Comparison of ENCODE assay signal across 29 cellular contexts in genomic region chr6:40490508-40490907, GRCh38.
DNase-seq lines count a peak whose midpoint lies in the region; ATAC-seq, FAIRE-seq and TF ChIP-seq lines count a peak whose summit lies in the region.
"Had no signal": no experiment of that assay in that cellular context is flagged by ENCODE, and none has a peak within 500 bp of the region (broad histone marks: within the 10 kb centered on the region; RNA-seq: fewer than 3 reads in every experiment).

No MANE protein-coding gene starts in this region.

- H3K18ac ChIP-seq in H9 (ENCODE audit: insufficient read length, low read depth, low read length) (no peak overlapping the region), H1 (ENCODE audit: extremely low read depth, low read length) (no peak overlapping the region)

- H2BK5ac ChIP-seq in H9 (ENCODE audit: insufficient read length, low read length) (no peak overlapping the region), H1 (ENCODE audit: low read depth, low read length) (no peak overlapping the region)

- H3K4me2 ChIP-seq in H9 (ENCODE audit: insufficient read depth, insufficient read length, low read length): no peak overlapping the region
- no peak overlapping the region for H3K4me2 ChIP-seq in H1 (ENCODE audit: insufficient read depth in 1 of 2, low read depth in 2 of 2, low read length in 2 of 2)
- no peak overlapping the region for H3K4me2 ChIP-seq in osteoblast (ENCODE audit: insufficient read depth, low read length)
- H3K4me2 ChIP-seq: BLaER1 had no signal

- no CpG with 5 or more reads among the region's 4 CpGs for WGBS in H9 (ENCODE audit: extremely low coverage, insufficient read length, low lambda C conversion rate)
- 94% methylated on average over 4 of the region's 4 CpGs; no CpG with 5 or more reads in 1 of the 2 experiments for WGBS in H1 (ENCODE audit: extremely low coverage in 1 of 2, insufficient coverage in 1 of 2, insufficient read length in 1 of 2, insufficient replicate concordance in 2 of 2, low coverage in 1 of 2, low lambda C conversion rate in 2 of 2, missing lambda C conversion rate in 1 of 2), 2 experiments

- no peak for TF ChIP-seq EP300 in H1 (IDR thresholded peaks at IDR 0.05; ENCODE audit: borderline replicate concordance in 1 of 2, low read depth in 2 of 2, low read length in 2 of 2)

- H3K56ac ChIP-seq in H9 (ENCODE audit: insufficient read length, low read depth, low read length) (no peak overlapping the region), H1 (replicated peaks; ENCODE audit: insufficient read length, low read depth, low read length) (no peak overlapping the region)

- DNase-seq in H9: no peak
- no peak for DNase-seq in H1 (ENCODE audit: low read depth in 1 of 2, low spot score in 2 of 2)
- DNase-seq in osteoblast (ENCODE audit: insufficient read length, low spot score, missing footprints): peak; percentile 29
- no peak for DNase-seq in activated T-cell treated with anti-CD3 and anti-CD28 coated beads for 4 hours
- no peak for DNase-seq in upper lobe of right lung
- DNase-seq in medulla oblongata (ENCODE audit: extremely low spot score): no peak
- DNase-seq in AG08396 (ENCODE audit: low spot score): no peak
- DNase-seq: 8988T; ACHN; AML-193; C1 segment of cervical spinal cord; CD4-positive, alpha-beta memory T cell; CD4-positive, CD25-positive, alpha-beta regulatory T cell; CD8-positive, alpha-beta memory T cell; COR-L47; DMS 273 treated with DMSO at 0.1 percent for 48 hours; DMS153; DMS53; DMS79; DND-41; GF-D8 had no signal

- H3K4me1 Mint-ChIP-seq in H9: peaks cover 3 to 14% of the 10 kb centered on the region in 2 experiments; a peak in 3 of 4 replicates
- H3K4me1 Mint-ChIP-seq: B cell; CD14-positive monocyte; CD4-positive, alpha-beta memory T cell; CD4-positive, CD25-positive, alpha-beta regulatory T cell; CD8-positive, alpha-beta memory T cell had no signal

- H3K4me3 Mint-ChIP-seq in H9: no peak overlapping the region
- H3K4me3 Mint-ChIP-seq: B cell; CD14-positive monocyte; CD4-positive, alpha-beta memory T cell; CD4-positive, CD25-positive, alpha-beta regulatory T cell; CD8-positive, alpha-beta memory T cell had no signal

- H3K9me3 Mint-ChIP-seq in H9: no peaks in the 10 kb centered on the region

- H3K79me1 ChIP-seq in H9 (ENCODE audit: insufficient read depth, low read depth, low read length, poor library complexity, severe bottlenecking) (no peaks in the 10 kb centered on the region), H1 (ENCODE audit: low read depth, low read length) (no peaks in the 10 kb centered on the region; the same call in 1 of the 2 replicates)

- H3K36me3 Mint-ChIP-seq in H9 (ENCODE audit: insufficient read depth in 1 of 3, low read depth in 3 of 3): no peaks in the 10 kb centered on the region
- H3K36me3 Mint-ChIP-seq: CD14-positive monocyte; CD4-positive, alpha-beta memory T cell; CD4-positive, CD25-positive, alpha-beta regulatory T cell; CD8-positive, alpha-beta memory T cell had no signal

- no peak for FAIRE-seq in H1 (lab: Jason Lieb, UNC)
- FAIRE-seq: A204.1, G401.6, GM12891, GM19239 had no signal

- peaks cover 27% of the 10 kb centered on the region for H3K27me3 Mint-ChIP-seq in H9 (ENCODE audit: low read depth)

- H3K27me3 ChIP-seq in H9 (ENCODE audit: insufficient read depth, low read length) (no peaks in the 10 kb centered on the region), H1 (replicated peaks in 1 of 4; ENCODE audit: control insufficient read depth in 3 of 4, extremely low read depth in 1 of 4, insufficient read depth in 3 of 4, low read length in 3 of 4) (no peaks in the 10 kb centered on the region; a peak in 1 of 7 replicates), osteoblast (ENCODE audit: insufficient read depth, low read length) (no peaks in the 10 kb centered on the region), upper lobe of right lung (no peaks in the 10 kb centered on the region)
- H3K27me3 ChIP-seq: BLaER1 had no signal

- TF ChIP-seq RAD21 in H1 (IDR thresholded peaks at IDR 0.05 in 1 of 2, conservative IDR thresholded peaks at IDR 0.05 in 1 of 2; ENCODE audit: low read depth in 2 of 2, low read length in 2 of 2): no peak

- H2BK20ac ChIP-seq in H9 (ENCODE audit: low read depth, low read length, poor library complexity, severe bottlenecking): no peak overlapping the region
- H2BK20ac ChIP-seq in H1 (ENCODE audit: low read length): no peak overlapping the region

- H4K5ac ChIP-seq in H9 (ENCODE audit: insufficient read length, low read depth, low read length) (no peak overlapping the region), H1 (ENCODE audit: insufficient read length, low read depth, low read length) (no peak overlapping the region)

- H4K91ac ChIP-seq in H9 (ENCODE audit: insufficient read length, low read depth, low read length): no peak overlapping the region
- no peak overlapping the region for H4K91ac ChIP-seq in H1 (replicated peaks; ENCODE audit: insufficient read length, low read length)

- H2BK15ac ChIP-seq in H9 (ENCODE audit: low read depth, low read length): no peak overlapping the region
- no peak overlapping the region for H2BK15ac ChIP-seq in H1 (ENCODE audit: low read length)

- H4K8ac ChIP-seq in H9 (replicated peaks; ENCODE audit: insufficient read length, low read depth, low read length): no peak overlapping the region
- no peak overlapping the region for H4K8ac ChIP-seq in H1 (ENCODE audit: extremely low read depth, insufficient read depth, low read length)

- no peak overlapping the region for H2AFZ ChIP-seq in H9 (ENCODE audit: low read length)
- no peak overlapping the region for H2AFZ ChIP-seq in H1 (ENCODE audit: low read length)
- H2AFZ ChIP-seq in osteoblast (ENCODE audit: low read length): no peak overlapping the region

- H3K14ac ChIP-seq in H9 (ENCODE audit: insufficient read depth, low read length) (no peak overlapping the region), H1 (ENCODE audit: insufficient read length) (no peak overlapping the region)

- H3K23ac ChIP-seq in H9 (ENCODE audit: insufficient read length, low read depth, low read length): peak overlapping the region; percentile 40
- H3K23ac ChIP-seq in H1 (ENCODE audit: insufficient read length): no peak overlapping the region

- ATAC-seq in SK-N-SH treated with all-trans-retinoic acid at 6 μM for 48 hours (peak; percentile 25; the same call in 1 of the 3 replicates), upper lobe of right lung (no peak)

- H3K4ac ChIP-seq in H9 (ENCODE audit: low read depth, low read length) (no peak overlapping the region), H1 (replicated peaks; ENCODE audit: insufficient read length, low read depth, low read length) (no peak overlapping the region)

- H3K4me1 ChIP-seq in H9 (ENCODE audit: insufficient read depth, low read length) (no peaks in the 10 kb centered on the region), H1 (replicated peaks in 1 of 4; ENCODE audit: control insufficient read depth in 3 of 4, insufficient read depth in 4 of 4, low read length in 3 of 4) (peaks cover 0 to 2% (median under 1%) of the 10 kb centered on the region in 4 experiments; a peak in 2 of 7 replicates), osteoblast (ENCODE audit: insufficient read depth, low read length) (no peaks in the 10 kb centered on the region), upper lobe of right lung (no peaks in the 10 kb centered on the region)

- no peak overlapping the region for H3T11ph ChIP-seq in H9 (ENCODE audit: low read length)

- TF ChIP-seq CTCF in H9 (conservative IDR thresholded peaks at IDR 0.05) (no peak), H1 (IDR thresholded peaks at IDR 0.05; ENCODE audit: control extremely low read depth in 1 of 3, insufficient read depth in 1 of 3, low read depth in 1 of 3, low read length in 3 of 3) (no peak), osteoblast (IDR thresholded peaks at IDR 0.05; ENCODE audit: extremely low read depth, low read depth, low read length) (no peak), upper lobe of right lung (IDR thresholded peaks at IDR 0.05) (no peak)

- H2BK120ac ChIP-seq in H9 (ENCODE audit: low read depth, low read length, poor library complexity, severe bottlenecking) (no peak overlapping the region), H1 (replicated peaks; ENCODE audit: low read depth, low read length) (no peak overlapping the region)

- POLR2A ChIA-PET in H1 (lab: Charles Lee; ENCODE audit: partially characterized antibody): no interaction called here

- H3K4me3 ChIP-seq in H1 (ENCODE audit: extremely low read depth in 1 of 4, insufficient read depth in 2 of 4, low read depth in 3 of 4, low read length in 4 of 4) (no peak overlapping the region), osteoblast (ENCODE audit: insufficient read depth, low read length) (no peak overlapping the region), upper lobe of right lung (no peak overlapping the region)
- H3K4me3 ChIP-seq: BLaER1 had no signal

- H2BK12ac ChIP-seq in H9 (ENCODE audit: insufficient read length, low read depth, low read length) (no peak overlapping the region), H1 (ENCODE audit: low read depth, low read length) (no peak overlapping the region)

- H3K36me3 ChIP-seq in H1 (ENCODE audit: control insufficient read depth in 2 of 4, insufficient read depth in 4 of 4, low read length in 3 of 4) (no peaks in the 10 kb centered on the region), osteoblast (ENCODE audit: insufficient read depth, low read length) (no peaks in the 10 kb centered on the region), upper lobe of right lung (no peaks in the 10 kb centered on the region)

- intact Hi-C loops in upper lobe of right lung (cut with DNase I): no loop called here

- H3K79me2 ChIP-seq in H9 (ENCODE audit: insufficient read depth, low read length) (no peaks in the 10 kb centered on the region), H1 (ENCODE audit: control insufficient read depth in 1 of 2, insufficient read depth in 2 of 2, low read length in 2 of 2) (no peaks in the 10 kb centered on the region), osteoblast (ENCODE audit: insufficient read depth, low read length) (no peaks in the 10 kb centered on the region)

- H3K9me3 ChIP-seq in H9 (ENCODE audit: control insufficient read depth, low read depth, low read length) (no peaks in the 10 kb centered on the region), H1 (ENCODE audit: insufficient read depth in 2 of 2, low read depth in 1 of 2, low read length in 1 of 2) (no peaks in the 10 kb centered on the region), osteoblast (ENCODE audit: low read depth, low read length) (no peaks in the 10 kb centered on the region), upper lobe of right lung (no peaks in the 10 kb centered on the region)
- H3K9me3 ChIP-seq: BLaER1 had no signal

- H3K27ac ChIP-seq in H9 (ENCODE audit: insufficient read length, low read depth, low read length) (no peak overlapping the region), H1 (ENCODE audit: low read depth, low read length) (no peak overlapping the region), osteoblast (ENCODE audit: low read depth, low read length) (no peak overlapping the region), upper lobe of right lung (no peak overlapping the region)
- H3K27ac ChIP-seq: BLaER1 had no signal

- CTCF ChIA-PET in H1 (lab: Charles Lee; ENCODE audit: partially characterized antibody): interaction anchor here (0.7 to 2.7 kb wide), 10 partner anchors 8 to 162 kb away, joined by 3 to 13 read pairs (median 4); no protein-coding TSS in a partner anchor

- TF ChIP-seq POLR2A in H1 (IDR thresholded peaks at IDR 0.05; ENCODE audit: control extremely low read depth in 1 of 2, low read depth in 2 of 2, low read length in 2 of 2): no peak

- H3K9ac ChIP-seq in H9 (ENCODE audit: extremely low read depth, insufficient read length, low read length) (no peak overlapping the region), H1 (replicated peaks in 1 of 4; ENCODE audit: extremely low read depth in 1 of 4, low read depth in 3 of 4, low read length in 3 of 4) (no peak overlapping the region)
- H3K9ac ChIP-seq: BLaER1 had no signal

- H4K20me1 ChIP-seq in H9 (ENCODE audit: control insufficient read depth, insufficient read depth, insufficient read length): no peaks in the 10 kb centered on the region
- no peaks in the 10 kb centered on the region for H4K20me1 ChIP-seq in H1 (replicated peaks in 1 of 2; ENCODE audit: control insufficient read depth in 1 of 2, insufficient read depth in 2 of 2, low read length in 2 of 2)
- no peaks in the 10 kb centered on the region for H4K20me1 ChIP-seq in osteoblast (ENCODE audit: insufficient read depth, low read length)

- no peaks in the 10 kb centered on the region for H3K23me2 ChIP-seq in H9 (ENCODE audit: insufficient read length, low read depth, low read length, poor library complexity, severe bottlenecking)
- no peaks in the 10 kb centered on the region for H3K23me2 ChIP-seq in H1 (ENCODE audit: low read depth, low read length)

- H2AK5ac ChIP-seq in H9 (ENCODE audit: insufficient read length, low read length) (no peak overlapping the region), H1 (ENCODE audit: low read depth, low read length) (peak overlapping the region; percentile 60; the same call in 1 of the 2 replicates)

- H3K27ac Mint-ChIP-seq in H9: no peak overlapping the region
- H3K27ac Mint-ChIP-seq: B cell; CD14-positive monocyte; CD4-positive, alpha-beta memory T cell; CD4-positive, CD25-positive, alpha-beta regulatory T cell; CD8-positive, alpha-beta memory T cell had no signal
